8 cellular contexts compared by ENCODE assay signal in genomic region chr3:33799202-33799551, GRCh38. TPM values are rescaled to one million over a fixed set of nuclear protein-coding genes. Genes with fewer than 3 reads are reported as not detected.
DNase-seq lines count a peak whose midpoint lies in the region; ATAC-seq and TF ChIP-seq lines count a peak whose summit lies in the region.

No MANE protein-coding gene starts in this region.

- H3K27me3 ChIP-seq in GM23248 (replicated peaks; ENCODE audit: insufficient read depth), result no peaks in the 10 kb centered on the region

- H3K9me3 ChIP-seq in GM23248 (ENCODE audit: low read depth), result no peaks in the 10 kb centered on the region

- peaks cover 15% of the 10 kb centered on the region; the same call in 1 of the 2 replicates for H3K36me3 ChIP-seq in GM23248 (ENCODE audit: low read depth)

- ATAC-seq in GM18520 (IDR thresholded peaks at IDR 0.05; ENCODE audit: unreplicated experiment) (no peak), HG03571 (IDR thresholded peaks at IDR 0.05; ENCODE audit: unreplicated experiment) (no peak), GM21390 (IDR thresholded peaks at IDR 0.05; ENCODE audit: unreplicated experiment) (no peak)

- H3K79me2 ChIP-seq in GM23248 (ENCODE audit: insufficient read depth), result peaks cover 84% of the 10 kb centered on the region

- 3 to 6% methylated on average over 3 of the region's 3 CpGs for WGBS in GM23248 (ENCODE audit: low coverage in 1 of 2, low lambda C conversion rate in 2 of 2, missing lambda C conversion rate in 2 of 2), 2 experiments

- H3K4me3 ChIP-seq in GM23248, result peak overlapping the region; percentile 80
- H3K4me3 ChIP-seq in foreskin fibroblast (ENCODE audit: low read depth in 1 of 2, low read length in 2 of 2), result peak overlapping the region; percentile 77 to 88
- peak overlapping the region; percentile 64 for H3K4me3 ChIP-seq in skeletal muscle cell (ENCODE audit: low read depth, low read length)

- 0 out of 2 replicates have a peak, but pooled peaks cover 7% of the 10 kb centered on the region for H3F3A ChIP-seq in GM23248 (ENCODE audit: insufficient read depth)

- peak overlapping the region; percentile 94 for H2AFZ ChIP-seq in GM23248

- no peak for TF ChIP-seq CTCF in foreskin fibroblast (IDR thresholded peaks at IDR 0.05; ENCODE audit: low read depth, low read length)

- H3K27ac ChIP-seq in GM23248, result peak overlapping the region; percentile 93

- H3K4me2 ChIP-seq in GM23248 (ENCODE audit: unreplicated experiment), result peak overlapping the region; percentile 100

- no peaks in the 10 kb centered on the region for H3K9me2 ChIP-seq in GM23248 (ENCODE audit: insufficient read depth)

- H3K4me1 ChIP-seq in GM23248 (ENCODE audit: insufficient read depth), result peaks cover 41% of the 10 kb centered on the region

- in situ Hi-C loops in GM23248 (cut with MboI), result loop anchor here (25.0 kb wide), 1 partner anchor 662 kb away; no protein-coding TSS in a partner anchor

- H3K9ac ChIP-seq in GM23248, result peak overlapping the region; percentile 95

- DNase-seq in GM23248, result no peak
- peak; percentile 73 for DNase-seq in SKM-1 treated with dmso at 0.1 percent for 144 hours (lab: John Stamatoyannopoulos, UW; ENCODE audit: unreplicated experiment)
- no peak for DNase-seq in foreskin fibroblast
- DNase-seq in skeletal muscle cell (ENCODE audit: low read depth), result no peak
- DNase-seq in mesenteric fat pad (ENCODE audit: low spot score), result no peak

- H4K20me1 ChIP-seq in GM23248 (ENCODE audit: insufficient read depth), result peaks cover 15% of the 10 kb centered on the region; the same call in 1 of the 2 replicates

RNA-seq across cellular contexts. Expression of gene PDCD6IP, which starts 0.7 kb away (rescaled TPM):
- total RNA-seq in GM23248 (2014; rRNA removed; shearing (Covaris generic)), result 180 and 214 TPM in 2 replicates
- 191 and 197 TPM in 2 replicates for polyA plus RNA-seq in GM23248 (2016; fragmentation: Nextera tagmentation; extraction: Ambion mirVana)
- 256 TPM for total RNA-seq in mesenteric fat pad
